17 cellular contexts compared by ENCODE assay signal in the genomic region with DNA sequence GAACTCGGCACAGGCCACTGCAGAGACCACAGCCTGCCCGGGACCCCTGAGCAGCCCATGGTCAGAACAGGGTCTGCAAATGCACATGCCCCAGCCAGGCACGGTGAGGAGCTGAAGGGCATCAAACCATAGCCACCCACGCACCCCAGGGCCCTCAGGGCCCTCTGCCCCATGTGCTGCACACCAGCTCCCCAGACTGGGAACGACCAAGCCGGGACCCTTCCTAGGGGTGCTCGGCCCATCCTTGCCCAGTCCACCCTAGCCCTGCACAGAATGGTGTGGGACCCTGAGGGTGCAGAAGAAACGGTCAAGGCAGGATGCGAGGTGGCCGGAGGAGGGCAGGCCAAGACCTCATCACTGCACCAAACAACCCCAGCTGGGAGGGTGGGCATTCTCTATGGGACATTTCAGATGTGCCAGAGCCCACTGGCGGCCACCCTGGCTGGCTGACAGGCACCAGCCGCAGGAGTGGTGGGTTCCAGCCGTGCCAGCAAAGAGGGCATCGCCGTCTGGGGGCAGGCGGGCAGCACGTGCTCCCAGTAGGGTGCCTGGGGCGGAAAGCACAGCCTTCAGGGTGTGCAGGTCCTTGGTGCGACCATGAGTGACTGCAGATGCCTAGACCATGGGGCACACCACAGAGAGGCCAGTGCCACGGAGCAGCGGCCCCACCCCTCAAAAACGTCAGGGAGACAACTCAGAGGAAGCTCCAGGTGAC. TPM values are rescaled to one million over a fixed set of nuclear protein-coding genes. Genes with fewer than 3 reads are reported as not detected.
A peak's percentile ranks its signal among the peaks of the same experiment; 100 is the strongest.
DNase-seq lines count a peak whose midpoint lies in the region; ATAC-seq and TF ChIP-seq lines count a peak whose summit lies in the region.
"Had no signal": no experiment of that assay in that cellular context is flagged by ENCODE, and none has a peak within 500 bp of the region (broad histone marks: within the 10 kb centered on the region; RNA-seq: fewer than 3 reads in every experiment).

No MANE protein-coding gene starts in this region.

- peak overlapping the region; percentile 93 for H3K18ac ChIP-seq in neuronal stem cell (ENCODE audit: low read length)

- H2BK15ac ChIP-seq in neuronal stem cell (ENCODE audit: low read length) = no peak overlapping the region

- H2BK12ac ChIP-seq in neuronal stem cell (ENCODE audit: low read length) = peak overlapping the region; percentile 93

- H3K27ac Mint-ChIP-seq in CD8-positive, alpha-beta T cell = peak overlapping the region; percentile 64
- peak overlapping the region; percentile 53 for H3K27ac Mint-ChIP-seq in T-helper 17 cell
- H3K27ac Mint-ChIP-seq in activated CD4-positive, alpha-beta T cell treated with anti-CD3 and anti-CD28 coated beads, Interleukin-2, amount 10 ng/mL, durations not matched to agents 7 days and 5 days = no peak overlapping the region

- H3K9ac ChIP-seq in BLaER1 treated with 17β-estradiol and CSF1 and Interleukin-3, amounts not matched to agents 10 nM and 100 nM = no peak overlapping the region
- peak overlapping the region; percentile 86 for H3K9ac ChIP-seq in neuronal stem cell (ENCODE audit: low read depth, low read length, poor library complexity)

- peak overlapping the region in 8 of 11 experiments; percentile 13 to 54 (median 40); a peak in 12 of 22 replicates for H3K4me2 ChIP-seq in BLaER1 treated with 17β-estradiol and CSF1 and Interleukin-3, amounts not matched to agents 10 nM and 100 nM
- no peak overlapping the region for H3K4me2 ChIP-seq in neuronal stem cell (ENCODE audit: insufficient read depth, low read length, poor library complexity, severe bottlenecking)

- H3K27me3 ChIP-seq in BLaER1 treated with 17β-estradiol and CSF1 and Interleukin-3, amounts not matched to agents 10 nM and 100 nM = peaks cover 6 to 14% (median 12%) of the 10 kb centered on the region in 11 experiments; a peak in 20 of 22 replicates
- no peaks in the 10 kb centered on the region for H3K27me3 ChIP-seq in CD8-positive, alpha-beta T cell (ENCODE audit: insufficient read depth, low read length)
- no peaks in the 10 kb centered on the region for H3K27me3 ChIP-seq in neuronal stem cell (ENCODE audit: control insufficient read depth in 3 of 3, insufficient read depth in 3 of 3, low read depth in 1 of 3, low read length in 3 of 3)
- H3K27me3 ChIP-seq: Peyer's patch had no signal

- H3K23ac ChIP-seq in neuronal stem cell (ENCODE audit: low read depth, low read length, poor library complexity) = peak overlapping the region; percentile 73

- H2BK5ac ChIP-seq in neuronal stem cell (ENCODE audit: low read length) = peak overlapping the region; percentile 35

- peak overlapping the region; percentile 28 for H2BK120ac ChIP-seq in neuronal stem cell (ENCODE audit: low read depth, low read length)

- no peaks in the 10 kb centered on the region for H3K27me3 Mint-ChIP-seq in CD8-positive, alpha-beta T cell (ENCODE audit: low read depth)
- no peaks in the 10 kb centered on the region for H3K27me3 Mint-ChIP-seq in T-helper 17 cell
- H3K27me3 Mint-ChIP-seq in activated CD4-positive, alpha-beta T cell treated with anti-CD3 and anti-CD28 coated beads, Interleukin-2, amount 10 ng/mL, durations not matched to agents 7 days and 5 days = no peaks in the 10 kb centered on the region

- no peaks in the 10 kb centered on the region for H3K9me3 Mint-ChIP-seq in CD8-positive, alpha-beta T cell
- no peaks in the 10 kb centered on the region for H3K9me3 Mint-ChIP-seq in activated CD4-positive, alpha-beta T cell treated with anti-CD3 and anti-CD28 coated beads, Interleukin-2, amount 10 ng/mL, durations not matched to agents 7 days and 5 days
- H3K9me3 Mint-ChIP-seq: CD14-positive monocyte had no signal

- no peak for DNase-seq in CD8-positive, alpha-beta T cell
- DNase-seq in T-helper 17 cell (no peak), neuronal stem cell (ENCODE audit: low spot score) (no peak), COR-L47 (lab: John Stamatoyannopoulos, UW) (no peak)
- no peak for DNase-seq in activated CD4-positive, alpha-beta T cell treated with anti-CD3 and anti-CD28 coated beads, Interleukin-2, amount 10 ng/mL, durations not matched to agents 7 days and 5 days
- DNase-seq: NCI-H1092, NCI-H1417 treated with DMSO at 0.1 percent for 48 hours, NCI-H1694 treated with DMSO at 0.1 percent for 48 hours, NCI-H2081, NCI-H2227 treated with DMSO at 0.1 percent for 48 hours, NCI-H510A, NCI-H69, Peyer's patch had no signal

- H4K8ac ChIP-seq in neuronal stem cell (ENCODE audit: low read depth, low read length) = no peak overlapping the region

- POLR2A ChIA-PET in CD8-positive, alpha-beta T cell (lab: Charles Lee) = no interaction called here
- POLR2A ChIA-PET in activated CD4-positive, alpha-beta T cell treated with anti-CD3 and anti-CD28 coated beads, Interleukin-2, amount 10 ng/mL, durations not matched to agents 7 days and 5 days (lab: Charles Lee) = no interaction called here

- H3K79me1 ChIP-seq in neuronal stem cell (ENCODE audit: low read depth, low read length) = peaks cover 17% of the 10 kb centered on the region

- H3K4me3 ChIP-seq in BLaER1 treated with 17β-estradiol and CSF1 and Interleukin-3, amounts not matched to agents 10 nM and 100 nM = no peak overlapping the region
- no peak overlapping the region for H3K4me3 ChIP-seq in CD8-positive, alpha-beta T cell (ENCODE audit: low read depth, low read length)
- no peak overlapping the region for H3K4me3 ChIP-seq in neuronal stem cell (ENCODE audit: low read length in 2 of 2)
- H3K4me3 ChIP-seq: Peyer's patch had no signal

- H2AK5ac ChIP-seq in neuronal stem cell (ENCODE audit: low read depth, low read length) = peak overlapping the region; percentile 88

- no CpG with 5 or more reads among the region's 22 CpGs for WGBS in neuronal stem cell (ENCODE audit: extremely low coverage in 2 of 2, insufficient read length in 2 of 2, insufficient replicate concordance in 1 of 2), 2 donors

- H4K20me1 ChIP-seq in BLaER1 treated with 17β-estradiol and CSF1 and Interleukin-3, amounts not matched to agents 10 nM and 100 nM = peaks cover 17 to 83% (median 41%) of the 10 kb centered on the region in 11 experiments

- no peak for ATAC-seq in CD8-positive, alpha-beta T cell
- ATAC-seq in T-helper 17 cell (peak; percentile 24), GM21390 (IDR thresholded peaks at IDR 0.05; ENCODE audit: unreplicated experiment) (no peak)
- ATAC-seq: SK-N-SH treated with all-trans-retinoic acid at 6 μM for 48 hours had no signal

- H3K36me3 Mint-ChIP-seq in CD8-positive, alpha-beta T cell = peaks cover 43% of the 10 kb centered on the region
- no peaks in the 10 kb centered on the region for H3K36me3 Mint-ChIP-seq in T-helper 17 cell (ENCODE audit: low read depth)
- H3K36me3 Mint-ChIP-seq in activated CD4-positive, alpha-beta T cell treated with anti-CD3 and anti-CD28 coated beads, Interleukin-2, amount 10 ng/mL, durations not matched to agents 7 days and 5 days (ENCODE audit: low read depth) = peaks cover 19% of the 10 kb centered on the region

- TF ChIP-seq CTCF in CD8-positive, alpha-beta T cell (IDR thresholded peaks at IDR 0.05) = no peak

- H3K27ac ChIP-seq in BLaER1 treated with 17β-estradiol and CSF1 and Interleukin-3, amounts not matched to agents 10 nM and 100 nM = no peak overlapping the region
- no peak overlapping the region for H3K27ac ChIP-seq in CD8-positive, alpha-beta T cell (ENCODE audit: low read depth, low read length)
- H3K27ac ChIP-seq in neuronal stem cell (replicated peaks; ENCODE audit: low read length) = no peak overlapping the region
- H3K27ac ChIP-seq: Peyer's patch had no signal

- H3K9me3 ChIP-seq in BLaER1 treated with 17β-estradiol and CSF1 and Interleukin-3, amounts not matched to agents 10 nM and 100 nM (replicated peaks in 1 of 11) = no peaks in the 10 kb centered on the region
- H3K9me3 ChIP-seq in CD8-positive, alpha-beta T cell (ENCODE audit: low read length) = no peaks in the 10 kb centered on the region
- H3K9me3 ChIP-seq in T-helper 17 cell (ENCODE audit: control insufficient read depth, low read length, poor library complexity, severe bottlenecking) (no peaks in the 10 kb centered on the region), neuronal stem cell (replicated peaks in 1 of 2; ENCODE audit: control insufficient read depth in 2 of 2, insufficient read depth in 1 of 2, low read depth in 1 of 2, low read length in 2 of 2) (no peaks in the 10 kb centered on the region)
- H3K9me3 ChIP-seq: Peyer's patch had no signal

- peaks cover 0 to 72% (median 38%) of the 10 kb centered on the region in 10 experiments; a peak in 16 of 20 replicates for H3K4me1 ChIP-seq in BLaER1 treated with 17β-estradiol and CSF1 and Interleukin-3, amounts not matched to agents 10 nM and 100 nM
- H3K4me1 ChIP-seq in CD8-positive, alpha-beta T cell (ENCODE audit: insufficient read depth, low read length) = peaks cover 33% of the 10 kb centered on the region
- H3K4me1 ChIP-seq in neuronal stem cell (ENCODE audit: control insufficient read depth in 2 of 2, insufficient read depth in 1 of 2, low read depth in 1 of 2, low read length in 2 of 2) = peaks cover 9 to 44% of the 10 kb centered on the region in 2 donors

- peak overlapping the region; percentile 53 for H3K4ac ChIP-seq in neuronal stem cell (ENCODE audit: low read length)

- no peak overlapping the region for H3K4me3 Mint-ChIP-seq in CD8-positive, alpha-beta T cell
- no peak overlapping the region for H3K4me3 Mint-ChIP-seq in T-helper 17 cell
- no peak overlapping the region for H3K4me3 Mint-ChIP-seq in activated CD4-positive, alpha-beta T cell treated with anti-CD3 and anti-CD28 coated beads, Interleukin-2, amount 10 ng/mL, durations not matched to agents 7 days and 5 days
- H3K4me3 Mint-ChIP-seq: CD14-positive monocyte had no signal

- CTCF ChIA-PET in CD8-positive, alpha-beta T cell (lab: Charles Lee) = no interaction called here
- CTCF ChIA-PET in activated CD4-positive, alpha-beta T cell treated with anti-CD3 and anti-CD28 coated beads, Interleukin-2, amount 10 ng/mL, durations not matched to agents 7 days and 5 days (lab: Charles Lee) = no interaction called here

- H3K14ac ChIP-seq in neuronal stem cell (ENCODE audit: low read length) = peak overlapping the region; percentile 38

- no peak overlapping the region for H2AFZ ChIP-seq in neuronal stem cell (ENCODE audit: low read length)

- peaks cover 0 to 30% (median 11%) of the 10 kb centered on the region in 11 experiments; a peak in 7 of 22 replicates for H3K36me3 ChIP-seq in BLaER1 treated with 17β-estradiol and CSF1 and Interleukin-3, amounts not matched to agents 10 nM and 100 nM
- peaks cover 11% of the 10 kb centered on the region for H3K36me3 ChIP-seq in CD8-positive, alpha-beta T cell (ENCODE audit: insufficient read depth, low read length)
- peaks cover 17 to 26% of the 10 kb centered on the region in 2 donors for H3K36me3 ChIP-seq in neuronal stem cell (replicated peaks in 1 of 2; ENCODE audit: control insufficient read depth in 2 of 2, insufficient read depth in 2 of 2, low read length in 2 of 2)

- intact Hi-C loops in CD8-positive, alpha-beta T cell (cut with DNase I, micrococcal nuclease) = no loop called here

- no peak overlapping the region for H4K91ac ChIP-seq in neuronal stem cell (ENCODE audit: low read depth, low read length, poor library complexity)

- H3K4me1 Mint-ChIP-seq in CD8-positive, alpha-beta T cell (ENCODE audit: low read depth) = peaks cover 37% of the 10 kb centered on the region
- peaks cover 9% of the 10 kb centered on the region for H3K4me1 Mint-ChIP-seq in T-helper 17 cell
- peaks cover 20% of the 10 kb centered on the region for H3K4me1 Mint-ChIP-seq in activated CD4-positive, alpha-beta T cell treated with anti-CD3 and anti-CD28 coated beads, Interleukin-2, amount 10 ng/mL, durations not matched to agents 7 days and 5 days

RNA-seq across cellular contexts. Expression of gene SLC12A7, which starts 16.4 kb away (rescaled TPM):
- total RNA-seq in CD8-positive, alpha-beta T cell = 10 to 100 TPM; 49.0 to 54.2 TPM
- total RNA-seq in T-helper 17 cell = 10 to 100 TPM; 36.6 to 88.0 TPM
- polyA plus RNA-seq in neuronal stem cell (2013, experiment 1 of 2) = 25.7 TPM
- 25.0 TPM for polyA plus RNA-seq in neuronal stem cell (2013, experiment 2 of 2)
- 100 to 1,000 TPM; 102 to 120 TPM for total RNA-seq in activated CD4-positive, alpha-beta T cell treated with anti-CD3 and anti-CD28 coated beads, Interleukin-2, amount 10 ng/mL, durations not matched to agents 7 days and 5 days
